In the genomic region with DNA sequence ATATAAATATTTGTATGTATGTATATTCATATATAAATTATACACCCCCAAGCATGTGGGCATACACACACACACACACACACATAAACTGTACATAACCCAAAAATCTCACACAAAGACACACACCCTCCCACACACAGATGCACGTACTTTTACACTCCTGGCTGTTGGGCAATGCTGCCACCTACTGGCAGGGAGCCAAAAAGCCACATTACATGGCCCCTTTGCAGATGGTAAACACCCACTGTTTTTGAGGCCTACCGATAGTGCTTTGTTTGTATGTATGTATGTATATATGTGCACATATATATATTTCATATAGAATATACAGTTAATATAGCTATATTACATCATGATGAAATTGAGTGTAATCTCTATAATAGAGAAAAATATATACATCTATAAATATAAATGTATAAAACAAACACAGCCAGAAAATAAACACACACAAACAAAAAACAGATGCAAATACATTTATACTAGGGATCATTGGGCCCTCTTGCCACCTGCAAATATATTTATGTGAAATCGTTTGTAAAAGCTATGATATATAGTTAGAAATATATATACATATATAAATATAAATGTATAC, we compare ENCODE assay signal across 8 cellular contexts.
DNase-seq lines count a peak whose midpoint lies in the region; ATAC-seq, FAIRE-seq and TF ChIP-seq lines count a peak whose summit lies in the region.

No MANE protein-coding gene starts in this region.

- intact Hi-C loops in K562 (cut with micrococcal nuclease): loop anchor here (5.0 to 10.0 kb wide), 2 partner anchors 138 to 1024 kb away; no protein-coding TSS in a partner anchor

- in situ Hi-C loops in K562 (cut with MboI): no loop called here

- no peak overlapping the region for H3K9ac ChIP-seq in K562 (ENCODE audit: insufficient read depth in 1 of 2, low read depth in 2 of 2, low read length in 2 of 2)

- H3K4me3 ChIP-seq in K562 (no peak overlapping the region), iPS DF 6.9 (ENCODE audit: low read length) (no peak overlapping the region)

- no peak overlapping the region for H2AFZ ChIP-seq in K562 (ENCODE audit: low read depth, low read length)

- no peak for TF ChIP-seq POLR2A in K562 (conservative IDR thresholded peaks at IDR 0.05)

- CTCF ChIA-PET in K562 (lab: Yijun Ruan, JAX; ENCODE audit: low intra/inter-chr PET ratio): interaction anchor here (0.6 to 1.4 kb wide), 5 partner anchors 137 to 635 kb away, joined by 3 to 5 read pairs (median 4); no protein-coding TSS in a partner anchor

- H3K36me3 ChIP-seq in K562 (ENCODE audit: control insufficient read depth, insufficient read depth, low read length): no peaks in the 10 kb centered on the region
- no peaks in the 10 kb centered on the region for H3K36me3 ChIP-seq in iPS DF 6.9 (ENCODE audit: control insufficient read depth, insufficient read depth, low read length)

- H3K4me1 ChIP-seq in K562 (replicated peaks in 1 of 2; ENCODE audit: control insufficient read depth in 2 of 2, insufficient read depth in 2 of 2, low read length in 2 of 2): no peaks in the 10 kb centered on the region
- no peaks in the 10 kb centered on the region for H3K4me1 ChIP-seq in iPS DF 6.9 (ENCODE audit: control insufficient read depth, insufficient read depth, low read length)

- WGBS in K562 (ENCODE audit: insufficient coverage, low coverage, missing lambda C conversion rate): 6% methylated on average over 3 of the region's 3 CpGs
- WGBS in iPS DF 6.9 (ENCODE audit: insufficient coverage, insufficient read length): no CpG with 5 or more reads among the region's 3 CpGs

- no peaks in the 10 kb centered on the region for H3K9me3 ChIP-seq in K562 (replicated peaks; ENCODE audit: control insufficient read depth, insufficient read depth, low read depth, low read length)
- no peaks in the 10 kb centered on the region for H3K9me3 ChIP-seq in iPS DF 6.9 (ENCODE audit: control insufficient read depth, insufficient read depth, low read length)

- POLR2A ChIA-PET in K562 (lab: Yijun Ruan, JAX): no interaction called here

- FAIRE-seq in TTC549 (lab: Jason Lieb, UNC) (peak; percentile 72), K562 (lab: Jason Lieb, UNC) (peak; percentile 89)

- H3K4me2 ChIP-seq in K562 (ENCODE audit: insufficient read depth, low read length): no peak overlapping the region

- peak; percentile 87 to 94 (median 87) for TF ChIP-seq CTCF in K562 (IDR thresholded peaks at IDR 0.05 in 2 of 3, conservative IDR thresholded peaks at IDR 0.05 in 1 of 3; ENCODE audit: insufficient read depth in 2 of 3, low read depth in 1 of 3, low read length in 3 of 3)

- H3K27ac ChIP-seq in K562 (ENCODE audit: extremely low read depth, low read depth, low read length) (no peak overlapping the region), iPS DF 6.9 (ENCODE audit: low read length) (no peak overlapping the region)

- H3K27me3 ChIP-seq in K562 (ENCODE audit: control insufficient read depth in 2 of 2, insufficient read depth in 2 of 2, low read length in 2 of 2) (no peaks in the 10 kb centered on the region; a peak in 1 of 5 replicates), iPS DF 6.9 (ENCODE audit: control insufficient read depth, insufficient read depth, low read length) (no peaks in the 10 kb centered on the region)

- no TSS peak for BruUV-seq in K562 (replicated peaks; lab: Mats Ljungman, UMichigan)

- peak; percentile 92 for ATAC-seq in HG02852 (IDR thresholded peaks at IDR 0.05; ENCODE audit: unreplicated experiment)
- peak; percentile 96 for ATAC-seq in K562

- peak; percentile 88 to 91 for TF ChIP-seq RAD21 in K562 (CRISPR knock-in tag; conservative IDR thresholded peaks at IDR 0.05 in 1 of 2, IDR thresholded peaks at IDR 0.05 in 1 of 2)

- H4K20me1 ChIP-seq in K562 (replicated peaks; ENCODE audit: control insufficient read depth, insufficient read depth, low read length): no peaks in the 10 kb centered on the region

- no peak for TF ChIP-seq EP300 in K562 (IDR thresholded peaks at IDR 0.05; ENCODE audit: low read length)

- H3K79me2 ChIP-seq in K562 (ENCODE audit: control insufficient read depth, insufficient read depth, low read length): no peaks in the 10 kb centered on the region

- DNase-seq in SIG-M5 treated with dmso at 0.1 percent for 504 hours (lab: John Stamatoyannopoulos, UW; ENCODE audit: unreplicated experiment) (peak; percentile 65), SIG-M5 (lab: John Stamatoyannopoulos, UW) (no peak), NCI-H146 treated with DMSO at 0.1 percent for 48 hours (lab: John Stamatoyannopoulos, UW; ENCODE audit: unreplicated experiment) (peak; percentile 37), K562 (ENCODE audit: extremely low read depth in 1 of 4, low spot score in 3 of 4) (peak; percentile 59 to 86 (median 68)), iPS DF 6.9 (ENCODE audit: low read depth, low spot score) (peak; percentile 58)
- DNase-seq in stimulated activated CD4-positive, alpha-beta T cell treated with anti-CD3 and anti-CD28 coated beads, Interleukin-12 subunit alpha, Interleukin-12 subunit beta, amount 100 ng/mL, for 48 hours (ENCODE audit: low read depth in 2 of 3, low spot score in 1 of 3): peak; percentile 71 to 81 (median 71)

- H3K9me1 ChIP-seq in K562 (ENCODE audit: control insufficient read depth, insufficient read depth, low read length): no peaks in the 10 kb centered on the region

TF ChIP-seq in K562, 482 proteins besides CTCF, POLR2A, EP300 and RAD21 (continues in another document):
- TF ChIP-seq ASH1L (IDR thresholded peaks at IDR 0.05; ENCODE audit: borderline replicate concordance, low read depth, partially characterized antibody) (no peak), EHMT2 (IDR thresholded peaks at IDR 0.05) (no peak), OTX1 (CRISPR knock-in tag; IDR thresholded peaks at IDR 0.05) (no peak), HNRNPH1 (optimal IDR thresholded peaks at IDR 0.05; ENCODE audit: low read depth, low read length) (no peak), RBM14 (IDR thresholded peaks at IDR 0.05; ENCODE audit: borderline replicate concordance, insufficient read depth, low read depth, low read length) (no peak), CSDE1 (IDR thresholded peaks at IDR 0.05) (no peak), WHSC1 (IDR thresholded peaks at IDR 0.05; ENCODE audit: low read length) (no peak), STAG1 (CRISPR knock-in tag; IDR thresholded peaks at IDR 0.05; ENCODE audit: borderline replicate concordance) (peak; percentile 58; the same call in 1 of the 2 replicates), JUN (IDR thresholded peaks at IDR 0.05; ENCODE audit: borderline replicate concordance, low read depth, low read length) (no peak), JUN (CRISPR knock-in tag; IDR thresholded peaks at IDR 0.05; ENCODE audit: borderline replicate concordance) (no peak), TEAD2 (tag; IDR thresholded peaks at IDR 0.05) (no peak), SMAD3 (CRISPR knock-in tag; conservative IDR thresholded peaks at IDR 0.05) (no peak), MEF2D (tag; conservative IDR thresholded peaks at IDR 0.05; ENCODE audit: low read depth) (no peak), SP1 (CRISPR knock-in tag; IDR thresholded peaks at IDR 0.05) (no peak), NFIX (CRISPR knock-in tag; IDR thresholded peaks at IDR 0.05; ENCODE audit: low read depth) (peak; percentile 84), ELF1 (tag; IDR thresholded peaks at IDR 0.05) (no peak), FOXK1 (CRISPR knock-in tag; IDR thresholded peaks at IDR 0.05; ENCODE audit: borderline replicate concordance) (no peak), BRD4 (IDR thresholded peaks at IDR 0.05) (no peak), EP400 (IDR thresholded peaks at IDR 0.05) (no peak), CREM (IDR thresholded peaks at IDR 0.05; ENCODE audit: low read depth) (peak; percentile 50; the same call in 1 of the 2 replicates), ZNF408 (CRISPR knock-in tag; IDR thresholded peaks at IDR 0.05; ENCODE audit: low read depth) (no peak)
- TF ChIP-seq, protein P1, sequence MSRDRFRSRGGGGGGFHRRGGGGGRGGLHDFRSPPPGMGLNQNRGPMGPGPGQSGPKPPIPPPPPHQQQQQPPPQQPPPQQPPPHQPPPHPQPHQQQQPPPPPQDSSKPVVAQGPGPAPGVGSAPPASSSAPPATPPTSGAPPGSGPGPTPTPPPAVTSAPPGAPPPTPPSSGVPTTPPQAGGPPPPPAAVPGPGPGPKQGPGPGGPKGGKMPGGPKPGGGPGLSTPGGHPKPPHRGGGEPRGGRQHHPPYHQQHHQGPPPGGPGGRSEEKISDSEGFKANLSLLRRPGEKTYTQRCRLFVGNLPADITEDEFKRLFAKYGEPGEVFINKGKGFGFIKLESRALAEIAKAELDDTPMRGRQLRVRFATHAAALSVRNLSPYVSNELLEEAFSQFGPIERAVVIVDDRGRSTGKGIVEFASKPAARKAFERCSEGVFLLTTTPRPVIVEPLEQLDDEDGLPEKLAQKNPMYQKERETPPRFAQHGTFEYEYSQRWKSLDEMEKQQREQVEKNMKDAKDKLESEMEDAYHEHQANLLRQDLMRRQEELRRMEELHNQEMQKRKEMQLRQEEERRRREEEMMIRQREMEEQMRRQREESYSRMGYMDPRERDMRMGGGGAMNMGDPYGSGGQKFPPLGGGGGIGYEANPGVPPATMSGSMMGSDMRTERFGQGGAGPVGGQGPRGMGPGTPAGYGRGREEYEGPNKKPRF (IDR thresholded peaks at IDR 0.05; ENCODE audit: low read depth, low read length): no peak
- TF ChIP-seq, protein P2, sequence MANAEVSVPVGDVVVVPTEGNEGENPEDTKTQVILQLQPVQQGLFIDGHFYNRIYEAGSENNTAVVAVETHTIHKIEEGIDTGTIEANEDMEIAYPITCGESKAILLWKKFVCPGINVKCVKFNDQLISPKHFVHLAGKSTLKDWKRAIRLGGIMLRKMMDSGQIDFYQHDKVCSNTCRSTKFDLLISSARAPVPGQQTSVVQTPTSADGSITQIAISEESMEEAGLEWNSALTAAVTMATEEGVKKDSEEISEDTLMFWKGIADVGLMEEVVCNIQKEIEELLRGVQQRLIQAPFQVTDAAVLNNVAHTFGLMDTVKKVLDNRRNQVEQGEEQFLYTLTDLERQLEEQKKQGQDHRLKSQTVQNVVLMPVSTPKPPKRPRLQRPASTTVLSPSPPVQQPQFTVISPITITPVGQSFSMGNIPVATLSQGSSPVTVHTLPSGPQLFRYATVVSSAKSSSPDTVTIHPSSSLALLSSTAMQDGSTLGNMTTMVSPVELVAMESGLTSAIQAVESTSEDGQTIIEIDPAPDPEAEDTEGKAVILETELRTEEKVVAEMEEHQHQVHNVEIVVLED (CRISPR knock-in tag; IDR thresholded peaks at IDR 0.05): no peak
